9 cellular contexts compared by ENCODE assay signal in genomic region chr22:22357024-22357868, GRCh38.
A peak's percentile ranks its signal among the peaks of the same experiment; 100 is the strongest.
DNase-seq lines count a peak whose midpoint lies in the region; ATAC-seq, FAIRE-seq and TF ChIP-seq lines count a peak whose summit lies in the region.
"Had no signal": no experiment of that assay in that cellular context is flagged by ENCODE, and none has a peak within 500 bp of the region (broad histone marks: within the 10 kb centered on the region; RNA-seq: fewer than 3 reads in every experiment).

No MANE protein-coding gene starts in this region.

- FAIRE-seq in GM12892 (lab: Jason Lieb, UNC): peak; percentile 93

- no peak for TF ChIP-seq POLR2A in GM12892 (IDR thresholded peaks at IDR 0.05; ENCODE audit: low read depth, low read length)

- TF ChIP-seq CTCF in WI38 (IDR thresholded peaks at IDR 0.05; ENCODE audit: low read depth, low read length) (peak; percentile 60), cardiac fibroblast (IDR thresholded peaks at IDR 0.05; ENCODE audit: low read depth, low read length) (peak; percentile 74)

- ATAC-seq in HG03095 (IDR thresholded peaks at IDR 0.05; ENCODE audit: unreplicated experiment) (peak; percentile 66), HG02588 (IDR thresholded peaks at IDR 0.05; ENCODE audit: unreplicated experiment) (no peak)

- H3K4me3 ChIP-seq in WI38 (ENCODE audit: low read depth, low read length) (no peak overlapping the region), cardiac fibroblast (replicated peaks in 1 of 2; ENCODE audit: low read depth in 2 of 2, low read length in 2 of 2) (no peak overlapping the region)
- H3K4me3 ChIP-seq: uterus had no signal

- DNase-seq in GM12892 (ENCODE audit: insufficient read length) (peak; percentile 77), NCI-H2171 treated with DMSO at 0.1 percent for 48 hours (lab: John Stamatoyannopoulos, UW) (peak; percentile 89), cardiac fibroblast (ENCODE audit: low read depth in 2 of 2) (peak; percentile 73 to 79), kidney tubule cell (ENCODE audit: low spot score) (peak; percentile 82)
- peak; percentile 47 to 65 for DNase-seq in stimulated activated CD4-positive, alpha-beta T cell treated with anti-CD3 and anti-CD28 coated beads, Interleukin-4, amount 100 ng/mL, for 4 hours
